In the genomic region with DNA sequence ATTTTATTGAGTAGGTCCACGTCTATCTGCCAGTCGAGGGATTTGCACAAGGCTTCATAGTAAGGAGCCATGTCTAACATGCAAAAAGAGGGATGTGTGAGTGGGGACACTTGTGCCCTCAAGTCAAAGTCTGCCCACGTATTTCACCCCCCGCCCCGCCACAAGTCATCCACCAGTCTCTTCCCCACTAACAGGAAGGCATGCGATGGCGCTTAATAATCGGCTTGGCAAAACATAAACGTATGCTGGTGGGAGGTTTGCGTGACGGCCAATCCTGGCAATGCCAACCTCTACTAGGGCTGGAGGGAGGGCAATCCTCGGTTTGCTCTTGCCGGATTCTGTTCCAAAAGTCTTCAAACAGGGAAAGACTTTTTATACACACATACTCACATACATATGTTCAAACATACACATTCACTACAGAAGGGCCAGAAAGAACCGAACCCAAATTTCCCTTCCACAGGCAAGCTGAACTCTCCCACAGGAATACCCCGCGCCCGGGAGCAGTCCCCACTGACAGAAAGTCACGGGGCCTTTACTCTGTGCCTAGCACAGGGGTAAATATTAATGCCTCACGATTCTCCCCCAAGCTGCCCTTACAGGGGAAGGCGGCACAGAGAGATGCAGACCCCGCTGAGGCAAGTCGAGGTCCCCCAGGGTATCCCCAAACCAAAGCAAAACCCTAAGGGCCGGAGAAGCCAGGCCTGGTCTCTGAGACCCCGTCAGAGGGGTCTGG, we compare ENCODE assay signal across 1 cellular context.
TF ChIP-seq lines count a peak whose summit lies in the region.

No MANE protein-coding gene starts in this region.

TF ChIP-seq in H1, 55 proteins besides CTCF, POLR2A, EP300 and RAD21 (continued from another document):
- TF ChIP-seq, protein P1, sequence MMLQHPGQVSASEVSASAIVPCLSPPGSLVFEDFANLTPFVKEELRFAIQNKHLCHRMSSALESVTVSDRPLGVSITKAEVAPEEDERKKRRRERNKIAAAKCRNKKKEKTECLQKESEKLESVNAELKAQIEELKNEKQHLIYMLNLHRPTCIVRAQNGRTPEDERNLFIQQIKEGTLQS (IDR thresholded peaks at IDR 0.05; ENCODE audit: insufficient read depth, low read depth, low read length): no peak
- no peak for TF ChIP-seq BCL11A (IDR thresholded peaks at IDR 0.05; ENCODE audit: low read depth in 2 of 2, low read length in 2 of 2)
- no peak for TF ChIP-seq RFX5 (IDR thresholded peaks at IDR 0.05; ENCODE audit: borderline replicate concordance, low read depth, low read length)
- TF ChIP-seq JUND (IDR thresholded peaks at IDR 0.05; ENCODE audit: low read length): no peak
- TF ChIP-seq GABPA (IDR thresholded peaks at IDR 0.05; ENCODE audit: borderline replicate concordance, insufficient read depth, low read length): no peak
- no peak for TF ChIP-seq TEAD4 (IDR thresholded peaks at IDR 0.05; ENCODE audit: low read depth, low read length)
- no peak for TF ChIP-seq CHD1 (IDR thresholded peaks at IDR 0.05; ENCODE audit: low read depth, low read length)
- no peak for TF ChIP-seq SP1 (IDR thresholded peaks at IDR 0.05; ENCODE audit: low read depth, low read length)
